In the genomic region with DNA sequence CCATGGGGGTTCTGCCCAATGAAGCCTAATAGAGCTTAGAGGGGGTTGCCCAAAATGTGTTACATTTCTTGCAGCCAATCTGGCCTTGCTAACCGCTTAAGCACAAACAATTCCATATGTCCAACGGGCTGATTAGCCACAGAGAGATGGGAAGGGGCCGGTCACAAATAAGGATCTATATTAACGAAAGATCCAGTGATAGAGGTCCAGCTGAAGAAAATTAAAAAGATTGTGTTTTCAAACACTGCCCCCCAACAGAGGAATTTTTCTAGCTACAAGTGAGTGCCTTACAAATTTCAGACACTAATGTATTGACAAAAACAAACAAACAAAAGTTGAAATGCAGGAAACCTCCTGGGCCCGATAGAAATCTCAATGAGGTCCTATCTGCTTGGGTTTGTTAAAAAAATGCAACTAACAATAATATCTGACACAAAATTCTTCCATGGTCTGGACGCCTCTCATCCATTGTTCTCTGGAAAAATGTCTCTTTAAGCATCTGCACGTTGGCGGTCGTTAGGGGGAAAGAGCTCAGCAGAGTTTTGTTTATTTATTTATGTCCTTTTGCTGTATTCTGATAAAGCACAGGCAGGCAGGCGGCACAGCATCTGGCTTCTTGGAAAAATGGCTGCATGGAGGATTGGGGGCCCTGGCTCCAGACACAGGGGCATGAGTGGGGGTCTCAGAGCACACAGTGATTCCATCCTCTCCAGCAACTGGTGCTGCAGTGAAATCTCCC, we compare ENCODE assay signal across 27 cellular contexts.
DNase-seq lines count a peak whose midpoint lies in the region; ATAC-seq and TF ChIP-seq lines count a peak whose summit lies in the region.
"Had no signal": no experiment of that assay in that cellular context is flagged by ENCODE, and none has a peak within 500 bp of the region (broad histone marks: within the 10 kb centered on the region; RNA-seq: fewer than 3 reads in every experiment).

No MANE protein-coding gene starts in this region.

- H3K27me3 ChIP-seq in Karpas-422 (ENCODE audit: low read length) (no peaks in the 10 kb centered on the region), mesenchymal stem cell (ENCODE audit: control insufficient read depth in 1 of 2, insufficient read depth in 1 of 2, low read length in 2 of 2) (peaks cover 3% of the 10 kb centered on the region in 2 experiments), gastrocnemius medialis (no peaks in the 10 kb centered on the region)
- H3K27me3 ChIP-seq: adrenal gland, foreskin keratinocyte, heart right ventricle, transverse colon had no signal

- TF ChIP-seq CTCF in gastrocnemius medialis (IDR thresholded peaks at IDR 0.05 in 4 of 5, conservative IDR thresholded peaks at IDR 0.05 in 1 of 5): no peak

- H3K4me3 ChIP-seq in Karpas-422 (ENCODE audit: low read length) (peak overlapping the region; percentile 38; the same call in 1 of the 2 replicates), mesenchymal stem cell (ENCODE audit: insufficient read depth in 1 of 2, low read depth in 1 of 2, low read length in 2 of 2) (no peak overlapping the region), gastrocnemius medialis (no peak overlapping the region)
- H3K4me3 ChIP-seq: adrenal gland, heart right ventricle, lung, psoas muscle, transverse colon had no signal

- H3K4me2 ChIP-seq in Karpas-422 (ENCODE audit: low read depth, low read length, poor library complexity, severe bottlenecking) (peak overlapping the region; percentile 52), mesenchymal stem cell (ENCODE audit: low read length, poor library complexity, severe bottlenecking) (no peak overlapping the region)

- no peaks in the 10 kb centered on the region for H3K9me2 ChIP-seq in Karpas-422 (replicated peaks; ENCODE audit: insufficient read depth, low read length)

- H4K91ac ChIP-seq in mesenchymal stem cell (ENCODE audit: low read length): peak overlapping the region; percentile 18

- H4K20me1 ChIP-seq in Karpas-422 (ENCODE audit: insufficient read depth, low read depth, low read length): no peaks in the 10 kb centered on the region

- H3K9ac ChIP-seq in Karpas-422 (ENCODE audit: low read length) (peak overlapping the region; percentile 59), mesenchymal stem cell (ENCODE audit: low read length) (no peak overlapping the region)

- no peak overlapping the region for H2AK5ac ChIP-seq in mesenchymal stem cell (ENCODE audit: low read length, severe bottlenecking)

- no peak overlapping the region for H2AFZ ChIP-seq in Karpas-422 (ENCODE audit: low read length)
- no peak overlapping the region for H2AFZ ChIP-seq in mesenchymal stem cell (ENCODE audit: low read depth, low read length)

- no peaks in the 10 kb centered on the region for H3K79me2 ChIP-seq in Karpas-422 (ENCODE audit: low read length)

- H2BK12ac ChIP-seq in mesenchymal stem cell (ENCODE audit: low read length in 2 of 2): peak overlapping the region; percentile 45 to 59

- H3K27ac ChIP-seq in Karpas-422 (ENCODE audit: low read length) (peak overlapping the region; percentile 89), mesenchymal stem cell (ENCODE audit: low read length, poor library complexity, severe bottlenecking) (no peak overlapping the region), gastrocnemius medialis (no peak overlapping the region)
- H3K27ac ChIP-seq: adrenal gland, brain microvascular endothelial cell, foreskin keratinocyte, heart right ventricle, psoas muscle had no signal

- peak overlapping the region; percentile 74 for H4K8ac ChIP-seq in mesenchymal stem cell (ENCODE audit: low read length)

- H3K79me1 ChIP-seq in mesenchymal stem cell (replicated peaks; ENCODE audit: low read length, poor library complexity, severe bottlenecking): no peaks in the 10 kb centered on the region

- ATAC-seq in sciatic nerve (no peak), gastrocnemius medialis (no peak)
- ATAC-seq: foreskin keratinocyte, heart right ventricle, psoas muscle, Right ventricle myocardium inferior had no signal

- in situ Hi-C loops in gastrocnemius medialis (cut with MboI; ENCODE audit: low sequenced_read_pairs in 4 of 4): no loop called here

- DNase-seq in Karpas-422 (peak; percentile 40), dermis blood vessel endothelial cell (peak; percentile 45), mesenchymal stem cell (no peak), sciatic nerve (ENCODE audit: low spot score) (peak; percentile 43), gastrocnemius medialis (no peak), UCSD-AML1 (lab: John Stamatoyannopoulos, UW; ENCODE audit: unreplicated experiment) (no peak)
- DNase-seq in stimulated activated CD4-positive, alpha-beta T cell treated with anti-CD3 and anti-CD28 coated beads, Interleukin-12 subunit alpha, Interleukin-12 subunit beta, amount 100 ng/mL, for 4 hours: no peak
- DNase-seq: activated B cell treated with CpG ODN at 0.5 μM for 24 hours; activated CD4-positive, alpha-beta T cell treated with anti-CD3 and anti-CD28 coated beads, Interleukin-2, amount 50 U/mL, for 1 hour; activated naive CD4-positive, alpha-beta T cell treated with Interleukin-2 at 50 U/mL for 16 hours; activated T-cell treated with anti-CD3 and anti-CD28 coated beads, Interleukin-2, amount 50 U/mL, for 48 hours; brain microvascular endothelial cell; Calu3; effector CD8-positive, alpha-beta T cell; foreskin keratinocyte; heart right ventricle; KBM-7; MM.1S; NCI-H1417; NCI-H2081; nucleus accumbens; psoas muscle; T-helper 9 cell; transverse colon had no signal

- TF ChIP-seq POLR2A in gastrocnemius medialis (IDR thresholded peaks at IDR 0.05): no peak

- no peak overlapping the region for H2BK15ac ChIP-seq in mesenchymal stem cell (ENCODE audit: low read depth, poor library complexity, severe bottlenecking)

- WGBS in mesenchymal stem cell: 37% methylated on average over 9 of the region's 10 CpGs

- peak overlapping the region in 1 of 2 experiments; percentile 9 for H3K14ac ChIP-seq in mesenchymal stem cell (ENCODE audit: low read length in 2 of 2)

- H3K4ac ChIP-seq in mesenchymal stem cell (ENCODE audit: low read depth in 1 of 2, low read length in 2 of 2): no peak overlapping the region

- no peaks in the 10 kb centered on the region for H3K36me3 ChIP-seq in Karpas-422 (ENCODE audit: insufficient read depth, low read length)
- H3K36me3 ChIP-seq in mesenchymal stem cell (ENCODE audit: control insufficient read depth in 1 of 2, insufficient read depth in 2 of 2, low read depth in 1 of 2, low read length in 2 of 2): no peaks in the 10 kb centered on the region
- H3K36me3 ChIP-seq in gastrocnemius medialis: no peaks in the 10 kb centered on the region
- H3K36me3 ChIP-seq: adrenal gland, brain microvascular endothelial cell, heart right ventricle, transverse colon had no signal

- H2BK5ac ChIP-seq in mesenchymal stem cell (ENCODE audit: low read depth, low read length, poor library complexity, severe bottlenecking): no peak overlapping the region

- intact Hi-C loops in sciatic nerve (cut with DNase I) (no loop called here), gastrocnemius medialis (cut with DNase I; ENCODE audit: low total_unique reads) (no loop called here)

- peaks cover 81% of the 10 kb centered on the region for H3K4me1 ChIP-seq in Karpas-422 (ENCODE audit: low read length)
- H3K4me1 ChIP-seq in mesenchymal stem cell (ENCODE audit: control insufficient read depth, insufficient read depth, low read depth, low read length): peaks cover 20% of the 10 kb centered on the region
- peaks cover 0 to 13% of the 10 kb centered on the region in 2 donors for H3K4me1 ChIP-seq in gastrocnemius medialis
- H3K4me1 ChIP-seq: adrenal gland, foreskin keratinocyte had no signal

- H3K9me3 ChIP-seq in Karpas-422 (ENCODE audit: low read length): no peaks in the 10 kb centered on the region
- no peaks in the 10 kb centered on the region for H3K9me3 ChIP-seq in mesenchymal stem cell (ENCODE audit: control insufficient read depth, low read length)
- H3K9me3 ChIP-seq in gastrocnemius medialis: no peaks in the 10 kb centered on the region
- H3K9me3 ChIP-seq: adrenal gland, heart right ventricle, psoas muscle, transverse colon had no signal

- H2BK120ac ChIP-seq in mesenchymal stem cell (ENCODE audit: low read depth, low read length): no peak overlapping the region

- H3K18ac ChIP-seq in mesenchymal stem cell (ENCODE audit: low read depth in 1 of 2, low read length in 2 of 2): peak overlapping the region; percentile 44 to 75

- no peak overlapping the region for H3K23ac ChIP-seq in mesenchymal stem cell (ENCODE audit: low read length in 2 of 2)

Comparison
In these comparisons a context has a peak if more than half of its experiments do, and no peak if none do; other contexts are left out.
1. DNase-seq: peak in Karpas-422 (single experiment), dermis blood vessel endothelial cell (single experiment) and sciatic nerve (single experiment); none in mesenchymal stem cell (single experiment), gastrocnemius medialis (0 of 2), UCSD-AML1 (single experiment) and stimulated activated CD4-positive, alpha-beta T cell treated with anti-CD3 and anti-CD28 coated beads, Interleukin-12 subunit alpha, Interleukin-12 subunit beta, amount 100 ng/mL, for 4 hours (single experiment).